10 cellular contexts compared by ENCODE assay signal in the genomic region with DNA sequence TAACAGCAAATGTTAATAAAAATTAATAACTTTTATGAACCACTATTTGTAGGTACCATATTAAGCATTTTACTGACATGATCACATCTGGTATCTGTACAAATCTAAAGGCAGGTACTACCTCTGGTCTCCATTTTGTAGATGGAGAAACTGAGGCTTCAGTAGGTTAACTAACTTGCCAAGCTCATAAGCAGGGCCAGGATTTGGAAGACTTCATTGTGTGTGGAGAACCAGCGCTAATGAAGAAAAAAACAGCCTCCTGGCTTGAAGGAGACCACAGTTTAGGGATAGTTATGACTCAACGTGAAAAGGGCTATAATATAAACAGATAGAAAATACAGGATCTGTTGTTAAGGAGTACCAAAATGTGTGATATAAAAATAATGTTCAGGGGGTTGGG. TPM values are rescaled to one million over a fixed set of nuclear protein-coding genes. Genes with fewer than 3 reads are reported as not detected.
DNase-seq lines count a peak whose midpoint lies in the region; ATAC-seq and TF ChIP-seq lines count a peak whose summit lies in the region.
"Had no signal": no experiment of that assay in that cellular context is flagged by ENCODE, and none has a peak within 500 bp of the region (broad histone marks: within the 10 kb centered on the region; RNA-seq: fewer than 3 reads in every experiment).

No MANE protein-coding gene starts in this region.

- TF ChIP-seq CTCF in stomach (IDR thresholded peaks at IDR 0.05), result no peak

- TF ChIP-seq EP300 in stomach (IDR thresholded peaks at IDR 0.05), result no peak

- 59 to 71% (median 65%) methylated on average over 2 of the region's 2 CpGs for WGBS in stomach, 5 donors

- no peak for DNase-seq in activated T-cell treated with anti-CD3 and anti-CD28 coated beads, Interleukin-2, amount 50 U/mL, for 24 hours
- no peak for DNase-seq in activated T-cell treated with anti-CD3 and anti-CD28 coated beads for 4 hours
- no peak for DNase-seq in activated CD8-positive, alpha-beta T cell treated with anti-CD3 and anti-CD28 coated beads, Interleukin-2, amount 10 ng/mL, durations not matched to agents 7 days and 5 days
- DNase-seq in stomach, result no peak
- no peak for DNase-seq in putamen (ENCODE audit: low spot score)
- no peak for DNase-seq in NCI-H2029 (lab: John Stamatoyannopoulos, UW)
- DNase-seq: activated effector memory CD4-positive, alpha-beta T cell treated with Interleukin-2 at 50 U/mL for 16 hours; NCI-H2171 treated with DMSO at 0.1 percent for 48 hours had no signal

- CTCF ChIA-PET in activated CD8-positive, alpha-beta T cell treated with anti-CD3 and anti-CD28 coated beads, Interleukin-2, amount 10 ng/mL, durations not matched to agents 7 days and 5 days (lab: Charles Lee), result interaction anchor here (1.8 kb wide), 1 partner anchor 9 kb away, joined by 5 read pairs; no protein-coding TSS in a partner anchor

- H3K9me3 ChIP-seq in iPS-18c (ENCODE audit: control insufficient read depth, insufficient read depth, low read length) (no peaks in the 10 kb centered on the region), stomach (no peaks in the 10 kb centered on the region)

- H3K4me1 ChIP-seq in stomach, result peaks cover 16 to 29% (median 18%) of the 10 kb centered on the region in 4 donors

- H3K27ac Mint-ChIP-seq in activated T-cell treated with anti-CD3 and anti-CD28 coated beads, Interleukin-2, amount 50 U/mL, for 24 hours, result peak overlapping the region; percentile 50
- peak overlapping the region; percentile 50 for H3K27ac Mint-ChIP-seq in activated CD8-positive, alpha-beta T cell treated with anti-CD3 and anti-CD28 coated beads, Interleukin-2, amount 10 ng/mL, durations not matched to agents 7 days and 5 days

- H3K36me3 ChIP-seq in stomach, result peaks cover 5 to 36% (median 30%) of the 10 kb centered on the region in 4 donors

- peak overlapping the region; percentile 94 for H3K4me3 Mint-ChIP-seq in activated T-cell treated with anti-CD3 and anti-CD28 coated beads, Interleukin-2, amount 50 U/mL, for 24 hours
- peak overlapping the region; percentile 84 for H3K4me3 Mint-ChIP-seq in activated CD8-positive, alpha-beta T cell treated with anti-CD3 and anti-CD28 coated beads, Interleukin-2, amount 10 ng/mL, durations not matched to agents 7 days and 5 days

- POLR2A ChIA-PET in activated CD8-positive, alpha-beta T cell treated with anti-CD3 and anti-CD28 coated beads, Interleukin-2, amount 10 ng/mL, durations not matched to agents 7 days and 5 days (lab: Charles Lee), result interaction anchor here (1.3 to 2.9 kb wide), 2 partner anchors 9 to 57 kb away, joined by 7 to 17 read pairs; partner anchors contain the start of gene WASHC3

- H3K4me3 ChIP-seq in iPS-18c (ENCODE audit: insufficient read depth, low read depth, low read length), result peak overlapping the region; percentile 60
- peak overlapping the region in 3 of 4 donors; percentile 67 to 78 (median 77) for H3K4me3 ChIP-seq in stomach

- no peaks in the 10 kb centered on the region for H3K9me3 Mint-ChIP-seq in activated T-cell treated with anti-CD3 and anti-CD28 coated beads, Interleukin-2, amount 50 U/mL, for 24 hours
- no peaks in the 10 kb centered on the region for H3K9me3 Mint-ChIP-seq in activated CD8-positive, alpha-beta T cell treated with anti-CD3 and anti-CD28 coated beads, Interleukin-2, amount 10 ng/mL, durations not matched to agents 7 days and 5 days (ENCODE audit: insufficient read depth)

- no peak for TF ChIP-seq POLR2A in stomach (IDR thresholded peaks at IDR 0.05)

- H3K4me1 Mint-ChIP-seq in activated T-cell treated with anti-CD3 and anti-CD28 coated beads, Interleukin-2, amount 50 U/mL, for 24 hours (ENCODE audit: low read depth), result peaks cover 28% of the 10 kb centered on the region
- peaks cover 40% of the 10 kb centered on the region for H3K4me1 Mint-ChIP-seq in activated CD8-positive, alpha-beta T cell treated with anti-CD3 and anti-CD28 coated beads, Interleukin-2, amount 10 ng/mL, durations not matched to agents 7 days and 5 days (ENCODE audit: low read depth)

- no peaks in the 10 kb centered on the region for H3K27me3 ChIP-seq in stomach

- no peaks in the 10 kb centered on the region for H3K27me3 Mint-ChIP-seq in activated T-cell treated with anti-CD3 and anti-CD28 coated beads, Interleukin-2, amount 50 U/mL, for 24 hours
- no peaks in the 10 kb centered on the region for H3K27me3 Mint-ChIP-seq in activated CD8-positive, alpha-beta T cell treated with anti-CD3 and anti-CD28 coated beads, Interleukin-2, amount 10 ng/mL, durations not matched to agents 7 days and 5 days (ENCODE audit: low read depth)

- H3K36me3 Mint-ChIP-seq in activated T-cell treated with anti-CD3 and anti-CD28 coated beads, Interleukin-2, amount 50 U/mL, for 24 hours (ENCODE audit: low read depth), result peaks cover 64% of the 10 kb centered on the region
- H3K36me3 Mint-ChIP-seq in activated CD8-positive, alpha-beta T cell treated with anti-CD3 and anti-CD28 coated beads, Interleukin-2, amount 10 ng/mL, durations not matched to agents 7 days and 5 days (ENCODE audit: low read depth), result peaks cover 31% of the 10 kb centered on the region

- intact Hi-C loops in stomach (cut with DNase I; ENCODE audit: low total_unique reads), result no loop called here

- H3K27ac ChIP-seq in stomach, result no peak overlapping the region

- no peak for ATAC-seq in activated CD8-positive, alpha-beta T cell treated with anti-CD3 and anti-CD28 coated beads, Interleukin-2, amount 10 ng/mL, durations not matched to agents 7 days and 5 days
- no peak for ATAC-seq in HG02970 (IDR thresholded peaks at IDR 0.05; ENCODE audit: low FRiP score, unreplicated experiment)

RNA-seq across cellular contexts. Expression of gene NUP37, which starts 1.0 kb away (rescaled TPM):
- total RNA-seq in activated CD8-positive, alpha-beta T cell treated with anti-CD3 and anti-CD28 coated beads, Interleukin-2, amount 10 ng/mL, durations not matched to agents 7 days and 5 days, result 10 to 100 TPM; 66.4 to 70.2 TPM
- total RNA-seq in stomach, result 10 to 100 TPM in 4 of 5 donors, 1 to 10 TPM in 1; 7.8 to 76.4 (median 12.6) TPM
- 10 to 100 TPM; 15.0 to 19.3 (median 16.2) TPM for polyA plus RNA-seq in stomach

RNA-seq across cellular contexts. Expression of gene PARPBP, which starts 1.1 kb away (rescaled TPM):
- 10 to 100 TPM; 32.2 to 35.9 TPM for total RNA-seq in activated CD8-positive, alpha-beta T cell treated with anti-CD3 and anti-CD28 coated beads, Interleukin-2, amount 10 ng/mL, durations not matched to agents 7 days and 5 days
- total RNA-seq in stomach, result 10 to 100 TPM in 1 of 5 donors, 1 to 10 TPM in 3, not detected in 1; 1.4 to 10.5 (median 2.4) TPM
- 1 to 10 TPM; 1.8 to 4.9 (median 2.5) TPM for polyA plus RNA-seq in stomach

RNA-seq across cellular contexts. Expression of gene WASHC3, which starts 57.1 kb away (rescaled TPM):
- total RNA-seq in activated CD8-positive, alpha-beta T cell treated with anti-CD3 and anti-CD28 coated beads, Interleukin-2, amount 10 ng/mL, durations not matched to agents 7 days and 5 days, result 10 to 100 TPM; 49.5 to 50.9 TPM
- 100 to 1,000 TPM in 1 of 5 donors, 10 to 100 TPM in 3, not detected in 1; 48.7 to 222 (median 74.9) TPM for total RNA-seq in stomach
- polyA plus RNA-seq in stomach, result 10 to 100 TPM; 49.1 to 55.3 (median 52.7) TPM
